Comparison of ENCODE assay signal across 25 cellular contexts in the genomic region with DNA sequence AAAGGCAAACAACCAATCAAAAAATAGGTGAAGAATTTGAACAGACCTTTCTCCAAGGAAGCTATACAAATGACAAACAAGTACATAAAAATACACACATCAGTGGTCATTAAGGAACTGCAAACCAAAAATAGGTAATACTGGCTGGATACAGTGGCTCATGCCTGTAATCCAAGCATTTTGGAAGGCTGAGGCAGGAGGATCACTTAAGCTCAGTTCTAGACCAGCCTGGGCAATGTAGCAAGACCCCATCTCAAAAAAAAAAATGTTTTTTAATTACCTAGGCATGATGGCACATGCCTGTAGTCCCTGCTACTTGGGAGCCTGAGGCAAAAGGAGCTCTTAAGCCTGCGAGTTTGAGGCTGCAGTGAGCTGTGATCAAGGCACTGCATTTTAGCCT.
"Had no signal": no experiment of that assay in that cellular context is flagged by ENCODE, and none has a peak within 500 bp of the region (broad histone marks: within the 10 kb centered on the region; RNA-seq: fewer than 3 reads in every experiment).

No MANE protein-coding gene starts in this region.

- H3K27me3 ChIP-seq: ovary, right lobe of liver, sigmoid colon, stomach, thyroid gland, tibial nerve, upper lobe of left lung, vagina had no signal

- FAIRE-seq: small intestine, urothelium cell line had no signal

- H2AFZ ChIP-seq: neural progenitor cell, parathyroid adenoma had no signal

- H3K4me1 ChIP-seq: parathyroid adenoma, right lobe of liver, tibial nerve, upper lobe of left lung, vagina had no signal

- H3K36me3 ChIP-seq: neural progenitor cell, ovary, right lobe of liver, sigmoid colon, thoracic aorta, thyroid gland, upper lobe of left lung, vagina had no signal

- H3K9ac ChIP-seq: neural progenitor cell, parathyroid adenoma had no signal

- H3K9me3 ChIP-seq: ovary, psoas muscle, right lobe of liver, sigmoid colon, stomach, thyroid gland, upper lobe of left lung, vagina had no signal

- DNase-seq: occipital lobe; ovary; posterior cingulate gyrus; psoas muscle; right cardiac atrium; right lobe of liver; sigmoid colon; small intestine; stimulated activated CD4-positive, alpha-beta T cell treated with anti-CD3 and anti-CD28 coated beads, Interleukin-15, amount 100 ng/mL, for 24 hours; stimulated activated CD4-positive, alpha-beta T cell treated with anti-CD3 and anti-CD28 coated beads, Interleukin-2, amount 100 ng/mL, for 24 hours; stimulated activated CD4-positive, alpha-beta T cell treated with anti-CD3 and anti-CD28 coated beads, Interleukin-2, amount 100 ng/mL, for 48 hours; stimulated activated CD4-positive, alpha-beta T cell treated with anti-CD3 and anti-CD28 coated beads, Interleukin-4, amount 100 ng/mL, for 24 hours; stimulated activated naive B cell treated with anti-CD40 and anti-IgM and Interleukin-4, amounts not matched to agents 10 μg/mL and 1 μg/mL and 100 μg/mL, for 72 hours; stimulated activated naive CD4-positive, alpha-beta T cell treated with Interleukin-2 at 50 U/mL for 16 hours; stomach; thyroid gland; trophoblast cell; upper lobe of left lung had no signal

- H3K27ac ChIP-seq: neural progenitor cell, ovary, parathyroid adenoma, psoas muscle, right lobe of liver, sigmoid colon, stomach, thoracic aorta, thyroid gland, tibial nerve, upper lobe of left lung, vagina had no signal

- ATAC-seq: psoas muscle; right cardiac atrium; right lobe of liver; stimulated activated effector memory CD8-positive, alpha-beta T cell treated with anti-CD3 and anti-CD28 coated beads, Interleukin-12 subunit alpha, Interleukin-12 subunit beta, amount 100 ng/mL, for 72 hours; stimulated activated naive B cell treated with anti-CD40 and anti-IgM and Interleukin-4, amounts not matched to agents 10 μg/mL and 1 μg/mL and 100 μg/mL, for 72 hours had no signal

- H3K4me3 ChIP-seq: neural progenitor cell, ovary, psoas muscle, right lobe of liver, sigmoid colon, stomach, thoracic aorta, thyroid gland, tibial nerve, upper lobe of left lung, vagina had no signal

- H3K79me2 ChIP-seq: parathyroid adenoma had no signal

- H3K4me2 ChIP-seq: neural progenitor cell had no signal
